9 cellular contexts compared by ENCODE assay signal in the genomic region with DNA sequence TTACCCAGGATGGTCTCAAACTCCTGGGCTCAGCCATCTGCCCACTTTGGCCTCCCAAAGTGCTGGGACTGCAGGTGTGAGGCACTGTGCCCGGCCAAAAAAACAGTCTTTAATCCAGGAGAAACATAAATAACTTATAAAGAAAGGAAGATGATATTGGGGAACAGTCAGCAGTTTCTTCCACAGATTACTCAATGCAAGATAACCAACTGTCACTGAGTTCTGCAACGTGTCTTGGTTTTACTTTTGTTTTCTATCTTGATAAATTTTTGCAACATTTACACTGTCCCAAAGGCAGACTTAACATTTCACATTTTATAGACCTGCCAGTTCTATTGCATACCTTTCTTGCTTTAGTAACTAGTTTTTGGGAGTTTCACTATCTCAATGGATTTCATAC.
DNase-seq lines count a peak whose midpoint lies in the region; ATAC-seq lines count a peak whose summit lies in the region.
"Had no signal": no experiment of that assay in that cellular context is flagged by ENCODE, and none has a peak within 500 bp of the region (broad histone marks: within the 10 kb centered on the region; RNA-seq: fewer than 3 reads in every experiment).

No MANE protein-coding gene starts in this region.

- peak; percentile 68 for ATAC-seq in GM18909 (IDR thresholded peaks at IDR 0.05; ENCODE audit: poor library complexity, unreplicated experiment)
- ATAC-seq in HG02870 (IDR thresholded peaks at IDR 0.05; ENCODE audit: unreplicated experiment) = peak; percentile 67
- peak; percentile 56 for ATAC-seq in sciatic nerve

- peak; percentile 71 for DNase-seq in OCI-M1 (lab: John Stamatoyannopoulos, UW)
- no peak for DNase-seq in sciatic nerve (ENCODE audit: low spot score)
- DNase-seq in cerebellar nuclear complex (lab: John Stamatoyannopoulos, UW) = no peak
- DNase-seq in NCI-H2227 treated with DMSO at 0.1 percent for 48 hours (lab: John Stamatoyannopoulos, UW) = no peak
- DNase-seq in islet precursor cell = no peak
- DNase-seq in retina = no peak
- DNase-seq: psoas muscle had no signal

- intact Hi-C loops in sciatic nerve (cut with DNase I) = no loop called here
